ENCODE assay signal across 15 cellular contexts in genomic region chr6:76677017-76677416, GRCh38.
DNase-seq lines count a peak whose midpoint lies in the region; ATAC-seq and TF ChIP-seq lines count a peak whose summit lies in the region.
"Had no signal": no experiment of that assay in that cellular context is flagged by ENCODE, and none has a peak within 500 bp of the region (broad histone marks: within the 10 kb centered on the region; RNA-seq: fewer than 3 reads in every experiment).

No MANE protein-coding gene starts in this region.

- ATAC-seq in GM18520 (IDR thresholded peaks at IDR 0.05; ENCODE audit: unreplicated experiment), result peak; percentile 65
- ATAC-seq in GM21619 (IDR thresholded peaks at IDR 0.05; ENCODE audit: unreplicated experiment), result peak; percentile 60
- ATAC-seq in HG03354 (IDR thresholded peaks at IDR 0.05; ENCODE audit: poor library complexity, severe bottlenecking, unreplicated experiment), result peak; percentile 50
- ATAC-seq in stimulated activated memory B cell treated with anti-CD40 and anti-IgM and Interleukin-4, amounts not matched to agents 10 μg/mL and 1 μg/mL and 100 μg/mL, for 72 hours, result no peak
- ATAC-seq: CD8-positive, alpha-beta T cell; GM23338; HCT116 had no signal

- H3K4me3 Mint-ChIP-seq in stimulated activated memory B cell treated with anti-CD40 and anti-IgM and Interleukin-4, amounts not matched to agents 10 μg/mL and 1 μg/mL and 100 μg/mL, for 72 hours, result no peak overlapping the region
- H3K4me3 Mint-ChIP-seq: B cell; CD4-positive, CD25-positive, alpha-beta regulatory T cell; CD8-positive, alpha-beta T cell; GM23338; H9 had no signal

- peaks cover 7% of the 10 kb centered on the region for H3K9me3 Mint-ChIP-seq in stimulated activated memory B cell treated with anti-CD40 and anti-IgM and Interleukin-4, amounts not matched to agents 10 μg/mL and 1 μg/mL and 100 μg/mL, for 72 hours
- H3K9me3 Mint-ChIP-seq: GM23338, H9 had no signal

- H3K4me1 Mint-ChIP-seq in stimulated activated memory B cell treated with anti-CD40 and anti-IgM and Interleukin-4, amounts not matched to agents 10 μg/mL and 1 μg/mL and 100 μg/mL, for 72 hours, result no peaks in the 10 kb centered on the region
- H3K4me1 Mint-ChIP-seq: B cell; CD4-positive, CD25-positive, alpha-beta regulatory T cell had no signal

- DNase-seq in NOMO-1 (lab: John Stamatoyannopoulos, UW; ENCODE audit: unreplicated experiment in 2 of 2) (no peak), GM20000 (ENCODE audit: low spot score) (no peak)
- DNase-seq: Caco-2; CD4-positive, CD25-positive, alpha-beta regulatory T cell; CD8-positive, alpha-beta T cell; DMS153; DND-41; H9 had no signal

- TF ChIP-seq CTCF in GM20000 (IDR thresholded peaks at IDR 0.05; ENCODE audit: extremely low read depth, missing control alignments), result no peak

- H3K27ac Mint-ChIP-seq in stimulated activated memory B cell treated with anti-CD40 and anti-IgM and Interleukin-4, amounts not matched to agents 10 μg/mL and 1 μg/mL and 100 μg/mL, for 72 hours, result no peak overlapping the region
- H3K27ac Mint-ChIP-seq: B cell; CD4-positive, CD25-positive, alpha-beta regulatory T cell; CD8-positive, alpha-beta T cell; GM23338; H9 had no signal

- H3K27me3 Mint-ChIP-seq in stimulated activated memory B cell treated with anti-CD40 and anti-IgM and Interleukin-4, amounts not matched to agents 10 μg/mL and 1 μg/mL and 100 μg/mL, for 72 hours, result no peaks in the 10 kb centered on the region
- H3K27me3 Mint-ChIP-seq: B cell; CD4-positive, CD25-positive, alpha-beta regulatory T cell had no signal

- no peaks in the 10 kb centered on the region for H3K36me3 Mint-ChIP-seq in stimulated activated memory B cell treated with anti-CD40 and anti-IgM and Interleukin-4, amounts not matched to agents 10 μg/mL and 1 μg/mL and 100 μg/mL, for 72 hours
- H3K36me3 Mint-ChIP-seq: CD4-positive, CD25-positive, alpha-beta regulatory T cell; CD8-positive, alpha-beta T cell had no signal
